In the genomic region with DNA sequence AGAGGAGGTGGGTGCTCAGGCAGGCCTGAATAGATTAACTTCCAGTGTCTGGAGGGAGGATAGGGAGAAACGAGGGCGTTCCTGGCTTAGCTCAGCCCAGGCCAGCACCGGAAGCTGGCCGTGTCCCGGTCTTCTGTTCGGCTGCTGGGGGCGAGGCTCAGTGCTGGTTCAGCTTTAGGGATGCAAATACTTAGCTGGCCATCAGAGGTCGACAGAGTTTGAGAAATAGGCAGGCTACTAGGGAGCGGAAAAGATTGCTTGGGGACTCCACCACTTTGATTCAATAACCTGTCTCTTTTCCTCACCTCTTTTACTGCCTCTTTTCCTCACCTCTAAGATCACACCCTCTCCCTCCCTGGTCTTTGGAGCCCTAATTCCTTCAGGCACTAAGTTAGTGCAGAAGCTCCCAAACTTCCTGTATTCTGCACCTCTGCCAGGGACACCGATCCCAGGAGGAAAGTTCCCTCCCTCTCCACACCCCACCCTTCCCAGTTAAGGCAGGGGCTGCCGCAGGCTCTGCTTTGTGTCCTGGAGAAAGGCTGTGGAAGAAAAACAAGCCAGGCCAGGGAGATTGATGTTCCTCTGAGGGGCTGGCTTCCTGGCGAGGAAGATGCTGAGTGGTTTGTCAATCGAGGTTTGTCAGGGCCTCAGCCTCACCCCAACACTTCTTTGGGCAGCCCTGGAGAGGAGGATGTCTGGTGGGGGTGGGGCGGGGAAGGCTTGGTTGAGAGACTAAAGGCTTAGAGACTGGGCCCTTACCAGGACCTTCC, we compare ENCODE assay signal across 8 cellular contexts. TPM values are rescaled to one million over a fixed set of nuclear protein-coding genes. Genes with fewer than 3 reads are reported as not detected.
DNase-seq lines count a peak whose midpoint lies in the region; ATAC-seq and TF ChIP-seq lines count a peak whose summit lies in the region.

No MANE protein-coding gene starts in this region.

- H3K9me3 ChIP-seq in BE2C, result no peaks in the 10 kb centered on the region
- H3K9me3 ChIP-seq in adrenal gland (replicated peaks in 1 of 3), result no peaks in the 10 kb centered on the region

- ATAC-seq in GM18517 (IDR thresholded peaks at IDR 0.05; ENCODE audit: unreplicated experiment) (peak; percentile 77), HG02642 (IDR thresholded peaks at IDR 0.05; ENCODE audit: poor library complexity, unreplicated experiment) (no peak)

- TF ChIP-seq CTCF in BE2C (IDR thresholded peaks at IDR 0.05; ENCODE audit: low read depth, low read length), result peak; percentile 83
- TF ChIP-seq CTCF in adrenal gland (IDR thresholded peaks at IDR 0.05), result peak; percentile 33 to 68 (median 56)

- H3K27me3 ChIP-seq in BE2C, result no peaks in the 10 kb centered on the region
- H3K27me3 ChIP-seq in adrenal gland, result peaks cover 26% of the 10 kb centered on the region

- intact Hi-C loops in adrenal gland (cut with DNase I), result loop anchor here in 1 of 2 donors (5.0 kb wide), 2 partner anchors 459 to 564 kb away; no protein-coding TSS in a partner anchor

- H3K36me3 ChIP-seq in BE2C, result no peaks in the 10 kb centered on the region
- no peaks in the 10 kb centered on the region for H3K36me3 ChIP-seq in adrenal gland (replicated peaks in 1 of 2)

- H3K4me1 ChIP-seq in BE2C, result no peaks in the 10 kb centered on the region
- no peaks in the 10 kb centered on the region for H3K4me1 ChIP-seq in adrenal gland (replicated peaks in 1 of 2)

- TF ChIP-seq POLR2A in adrenal gland (IDR thresholded peaks at IDR 0.05), result no peak

- WGBS in adrenal gland, 4 donors, result 14 to 26% (median 20%) methylated on average over 13 to 14 of the region's 14 CpGs

- no peak overlapping the region for H3K4me3 ChIP-seq in BE2C (ENCODE audit: low read depth, low read length)
- no peak overlapping the region for H3K4me3 ChIP-seq in adrenal gland

- DNase-seq in BE2C (peak; percentile 54), MV-4-11 (lab: John Stamatoyannopoulos, UW) (peak; percentile 18), adrenal gland (peak in 5 of 7 donors; percentile 39 to 69 (median 55)), inferior parietal cortex (ENCODE audit: extremely low spot score) (peak; percentile 34), superior temporal gyrus (ENCODE audit: extremely low spot score) (peak; percentile 33), SKM-1 (lab: John Stamatoyannopoulos, UW; ENCODE audit: unreplicated experiment) (no peak)

- no peak overlapping the region for H3K27ac ChIP-seq in adrenal gland

RNA-seq across cellular contexts. Expression of a gene that starts 6.0 kb away (rescaled TPM):
- 29.7 TPM for polyA plus RNA-seq in BE2C (2012; ENCODE audit: insufficient read depth, insufficient read length, low read depth)
- total RNA-seq in adrenal gland, result 10 to 100 TPM; 32.2 to 66.5 (median 45.8) TPM
- 10 to 100 TPM; 14.0 to 42.5 (median 40.2) TPM for polyA plus RNA-seq in adrenal gland
